13 cellular contexts compared by ENCODE assay signal in genomic region chr3:56291953-56292352, GRCh38.
A peak's percentile ranks its signal among the peaks of the same experiment; 100 is the strongest.
DNase-seq lines count a peak whose midpoint lies in the region; ATAC-seq and TF ChIP-seq lines count a peak whose summit lies in the region.
"Had no signal": no experiment of that assay in that cellular context is flagged by ENCODE, and none has a peak within 500 bp of the region (broad histone marks: within the 10 kb centered on the region; RNA-seq: fewer than 3 reads in every experiment).

No MANE protein-coding gene starts in this region.

- no peaks in the 10 kb centered on the region for H3K9me3 Mint-ChIP-seq in activated T-helper 1 cell treated with anti-CD3 and anti-CD28 coated beads, Interleukin-12 subunit alpha, Interleukin-12 subunit beta, Interleukin-2, Interleukin-4 antibody, amounts not matched to agents 30 ng/mL and 10 ng/mL and 1 ng/mL, durations not matched to agents 14 hours and 24 hours and 36 hours

- CTCF ChIA-PET in HEK293T (lab: Yijun Ruan, JAX): interaction anchor here (1.2 kb wide), 1 partner anchor 11 kb away, joined by 4 read pairs; no protein-coding TSS in a partner anchor

- no peaks in the 10 kb centered on the region for H3K4me1 ChIP-seq in ACC112 (ENCODE audit: control insufficient read depth, insufficient read depth, low read length, unreplicated experiment)
- H3K4me1 ChIP-seq in left lung: no peaks in the 10 kb centered on the region

- ATAC-seq in GM18867 (IDR thresholded peaks at IDR 0.05; ENCODE audit: unreplicated experiment) (peak; percentile 65), HG02885 (IDR thresholded peaks at IDR 0.05; ENCODE audit: poor library complexity, unreplicated experiment) (peak; percentile 46), left lung (no peak), HG03571 (IDR thresholded peaks at IDR 0.05; ENCODE audit: unreplicated experiment) (no peak)

- peaks cover 3% of the 10 kb centered on the region for H3K27me3 Mint-ChIP-seq in activated T-helper 1 cell treated with anti-CD3 and anti-CD28 coated beads, Interleukin-12 subunit alpha, Interleukin-12 subunit beta, Interleukin-2, Interleukin-4 antibody, amounts not matched to agents 30 ng/mL and 10 ng/mL and 1 ng/mL, durations not matched to agents 14 hours and 24 hours and 36 hours (ENCODE audit: insufficient read depth)

- H3K36me3 ChIP-seq in ACC112 (ENCODE audit: insufficient read depth, low read length): no peaks in the 10 kb centered on the region
- H3K36me3 ChIP-seq in left lung: no peaks in the 10 kb centered on the region

- peaks cover 31% of the 10 kb centered on the region for H3K4me1 Mint-ChIP-seq in activated T-helper 1 cell treated with anti-CD3 and anti-CD28 coated beads, Interleukin-12 subunit alpha, Interleukin-12 subunit beta, Interleukin-2, Interleukin-4 antibody, amounts not matched to agents 30 ng/mL and 10 ng/mL and 1 ng/mL, durations not matched to agents 14 hours and 24 hours and 36 hours (ENCODE audit: low read depth)
- H3K4me1 Mint-ChIP-seq: stimulated activated effector memory CD8-positive, alpha-beta T cell treated with anti-CD3 and anti-CD28 coated beads, Interleukin-12 subunit alpha, Interleukin-12 subunit beta, amount 100 ng/mL, for 72 hours had no signal

- H3K4me3 Mint-ChIP-seq in activated T-helper 1 cell treated with anti-CD3 and anti-CD28 coated beads, Interleukin-12 subunit alpha, Interleukin-12 subunit beta, Interleukin-2, Interleukin-4 antibody, amounts not matched to agents 30 ng/mL and 10 ng/mL and 1 ng/mL, durations not matched to agents 14 hours and 24 hours and 36 hours: no peak overlapping the region
- H3K4me3 Mint-ChIP-seq: stimulated activated effector memory CD8-positive, alpha-beta T cell treated with anti-CD3 and anti-CD28 coated beads, Interleukin-12 subunit alpha, Interleukin-12 subunit beta, amount 100 ng/mL, for 72 hours had no signal

- no peaks in the 10 kb centered on the region for H3K9me3 ChIP-seq in left lung
- H3K9me3 ChIP-seq: SK-N-SH had no signal

- no peaks in the 10 kb centered on the region for H3K79me2 ChIP-seq in ACC112 (ENCODE audit: control insufficient read depth, insufficient read depth, low read length, unreplicated experiment)

- intact Hi-C loops in activated T-helper 1 cell treated with anti-CD3 and anti-CD28 coated beads, Interleukin-12 subunit alpha, Interleukin-12 subunit beta, Interleukin-2, Interleukin-4 antibody, amounts not matched to agents 30 ng/mL and 10 ng/mL and 1 ng/mL, durations not matched to agents 14 hours and 24 hours and 36 hours (cut with micrococcal nuclease): loop anchor here (1.0 to 5.0 kb wide), 3 partner anchors 12 to 265 kb away; partner anchors contain the start of gene CCDC66
- intact Hi-C loops in left lung (cut with DNase I): no loop called here

- no peak for TF ChIP-seq CTCF in left lung (IDR thresholded peaks at IDR 0.05)
- TF ChIP-seq CTCF in foreskin fibroblast (IDR thresholded peaks at IDR 0.05; ENCODE audit: low read depth, low read length): no peak

- no peak for DNase-seq in activated T-helper 1 cell treated with anti-CD3 and anti-CD28 coated beads, Interleukin-12 subunit alpha, Interleukin-12 subunit beta, Interleukin-2, Interleukin-4 antibody, amounts not matched to agents 30 ng/mL and 10 ng/mL and 1 ng/mL, durations not matched to agents 14 hours and 24 hours and 36 hours (ENCODE audit: low spot score)
- DNase-seq in left lung (no peak), HEK293T (ENCODE audit: extremely low spot score) (no peak), foreskin fibroblast (no peak)
- DNase-seq: activated CD4-positive, CD25-positive, alpha-beta regulatory T cell; kidney glomerular epithelial cell; NCI-H2171 treated with DMSO at 0.1 percent for 48 hours; SK-N-SH had no signal

- H3K27ac ChIP-seq in ACC112 (ENCODE audit: low read depth, low read length) (peak overlapping the region; percentile 14; the same call in 1 of the 2 replicates), left lung (no peak overlapping the region)

- peak overlapping the region; percentile 59 for H3K27ac Mint-ChIP-seq in activated T-helper 1 cell treated with anti-CD3 and anti-CD28 coated beads, Interleukin-12 subunit alpha, Interleukin-12 subunit beta, Interleukin-2, Interleukin-4 antibody, amounts not matched to agents 30 ng/mL and 10 ng/mL and 1 ng/mL, durations not matched to agents 14 hours and 24 hours and 36 hours
- H3K27ac Mint-ChIP-seq: stimulated activated effector memory CD8-positive, alpha-beta T cell treated with anti-CD3 and anti-CD28 coated beads, Interleukin-12 subunit alpha, Interleukin-12 subunit beta, amount 100 ng/mL, for 72 hours had no signal

- POLR2A ChIA-PET in HEK293T (lab: Yijun Ruan, JAX): no interaction called here

- H3K27me3 ChIP-seq in ACC112 (ENCODE audit: insufficient read depth, low read length): no peaks in the 10 kb centered on the region
- no peaks in the 10 kb centered on the region for H3K27me3 ChIP-seq in left lung

- H3K36me3 Mint-ChIP-seq in activated T-helper 1 cell treated with anti-CD3 and anti-CD28 coated beads, Interleukin-12 subunit alpha, Interleukin-12 subunit beta, Interleukin-2, Interleukin-4 antibody, amounts not matched to agents 30 ng/mL and 10 ng/mL and 1 ng/mL, durations not matched to agents 14 hours and 24 hours and 36 hours (ENCODE audit: low read depth): no peaks in the 10 kb centered on the region
- H3K36me3 Mint-ChIP-seq: stimulated activated effector memory CD8-positive, alpha-beta T cell treated with anti-CD3 and anti-CD28 coated beads, Interleukin-12 subunit alpha, Interleukin-12 subunit beta, amount 100 ng/mL, for 72 hours had no signal

- H3K4me3 ChIP-seq in ACC112 (ENCODE audit: low read depth, low read length) (no peak overlapping the region), left lung (no peak overlapping the region), foreskin fibroblast (ENCODE audit: low read depth in 1 of 2, low read length in 2 of 2) (no peak overlapping the region)

- H2AFZ ChIP-seq in ACC112 (ENCODE audit: low read length, unreplicated experiment): no peak overlapping the region

TF ChIP-seq in HEK293T, 16 proteins besides CTCF, POLR2A, EP300 and RAD21:
- no peak for TF ChIP-seq ARNT (IDR thresholded peaks at IDR 0.05)
- no peak for TF ChIP-seq LEF1 (IDR thresholded peaks at IDR 0.05; ENCODE audit: borderline replicate concordance)

Comparison
In these comparisons a context has a peak if more than half of its experiments do, and no peak if none do; other contexts are left out.
1. ATAC-seq: peak in GM18867 (single experiment) and HG02885 (single experiment); none in left lung (single experiment) and HG03571 (single experiment).